16 cellular contexts compared by ENCODE assay signal in the genomic region with DNA sequence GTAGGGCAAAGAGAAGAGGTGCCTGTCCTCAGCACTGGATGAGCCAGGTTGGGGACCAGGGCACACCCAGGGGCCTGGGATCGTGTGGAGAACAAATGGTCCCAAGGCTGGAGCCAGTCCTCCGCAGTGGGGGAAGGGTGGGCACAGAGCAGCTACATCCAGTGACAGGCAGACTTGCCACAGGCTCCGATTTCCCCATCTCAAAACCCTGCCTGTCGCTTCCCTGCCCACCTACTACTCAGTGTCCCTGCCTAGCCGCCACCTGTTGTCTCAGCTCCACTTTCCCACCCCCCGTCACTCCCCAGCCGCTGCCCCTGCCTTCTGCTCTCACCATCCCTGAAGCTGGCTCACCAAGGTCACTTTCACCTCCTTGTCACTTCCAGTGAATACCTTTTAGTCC. TPM values are rescaled to one million over a fixed set of nuclear protein-coding genes. Genes with fewer than 3 reads are reported as not detected.
DNase-seq lines count a peak whose midpoint lies in the region; FAIRE-seq and TF ChIP-seq lines count a peak whose summit lies in the region.
"Had no signal": no experiment of that assay in that cellular context is flagged by ENCODE, and none has a peak within 500 bp of the region (broad histone marks: within the 10 kb centered on the region; RNA-seq: fewer than 3 reads in every experiment).

No MANE protein-coding gene starts in this region.

- H2BK5ac ChIP-seq in H1 (ENCODE audit: low read depth, low read length) = no peak overlapping the region

- H3K27ac Mint-ChIP-seq in CD14-positive monocyte (no peak overlapping the region), osteocyte (ENCODE audit: unreplicated experiment) (no peak overlapping the region)

- no peak overlapping the region for H3K4me2 ChIP-seq in H1 (ENCODE audit: insufficient read depth in 1 of 2, low read depth in 2 of 2, low read length in 2 of 2)
- H3K4me2 ChIP-seq: BLaER1 had no signal

- H3K79me2 ChIP-seq in H1 (ENCODE audit: control insufficient read depth in 1 of 2, insufficient read depth in 2 of 2, low read length in 2 of 2) = no peaks in the 10 kb centered on the region

- H2AFZ ChIP-seq in H1 (ENCODE audit: low read length) = no peak overlapping the region

- TF ChIP-seq EP300 in H1 (IDR thresholded peaks at IDR 0.05; ENCODE audit: borderline replicate concordance in 1 of 2, low read depth in 2 of 2, low read length in 2 of 2) = no peak
- no peak for TF ChIP-seq EP300 in sigmoid colon (IDR thresholded peaks at IDR 0.05)

- H3K4me1 ChIP-seq in H1 (replicated peaks in 1 of 4; ENCODE audit: control insufficient read depth in 3 of 4, insufficient read depth in 4 of 4, low read length in 3 of 4) (0 out of 7 replicates have a peak, but pooled peaks cover 0 to 3% (median 0%) of the 10 kb centered on the region in 4 experiments), sigmoid colon (no peaks in the 10 kb centered on the region)
- H3K4me1 ChIP-seq: BLaER1 had no signal

- H4K91ac ChIP-seq in H1 (replicated peaks; ENCODE audit: insufficient read length, low read length) = peak overlapping the region; percentile 66

- H2BK20ac ChIP-seq in H1 (ENCODE audit: low read length) = no peak overlapping the region

- no peak for TF ChIP-seq CTCF in CD14-positive monocyte (IDR thresholded peaks at IDR 0.05)
- no peak for TF ChIP-seq CTCF in H1 (IDR thresholded peaks at IDR 0.05; ENCODE audit: control extremely low read depth in 1 of 3, insufficient read depth in 1 of 3, low read depth in 1 of 3, low read length in 3 of 3)
- TF ChIP-seq CTCF in sigmoid colon (IDR thresholded peaks at IDR 0.05) = no peak
- TF ChIP-seq CTCF in osteocyte (IDR thresholded peaks at IDR 0.05) = no peak

- H3K27me3 ChIP-seq in H1 (replicated peaks in 1 of 4; ENCODE audit: control insufficient read depth in 3 of 4, extremely low read depth in 1 of 4, insufficient read depth in 3 of 4, low read length in 3 of 4) (no peaks in the 10 kb centered on the region; a peak in 2 of 7 replicates), sigmoid colon (peaks cover 0 to 18% (median 0%) of the 10 kb centered on the region in 3 donors)
- H3K27me3 ChIP-seq: BLaER1 had no signal

- no peaks in the 10 kb centered on the region for H3K4me1 Mint-ChIP-seq in CD14-positive monocyte
- no peaks in the 10 kb centered on the region for H3K4me1 Mint-ChIP-seq in osteocyte (ENCODE audit: unreplicated experiment)
- H3K4me1 Mint-ChIP-seq: CD4-positive, CD25-positive, alpha-beta regulatory T cell had no signal

- no peak for TF ChIP-seq POLR2A in H1 (IDR thresholded peaks at IDR 0.05; ENCODE audit: control extremely low read depth in 1 of 2, low read depth in 2 of 2, low read length in 2 of 2)
- no peak for TF ChIP-seq POLR2A in sigmoid colon (IDR thresholded peaks at IDR 0.05)

- H3K36me3 Mint-ChIP-seq in CD14-positive monocyte = no peaks in the 10 kb centered on the region
- no peaks in the 10 kb centered on the region for H3K36me3 Mint-ChIP-seq in osteocyte (ENCODE audit: unreplicated experiment)
- H3K36me3 Mint-ChIP-seq: CD4-positive, CD25-positive, alpha-beta regulatory T cell had no signal

- 82% methylated on average over 7 of the region's 7 CpGs; no CpG with 5 or more reads in 1 of the 2 experiments for WGBS in H1 (ENCODE audit: extremely low coverage in 1 of 2, insufficient coverage in 1 of 2, insufficient read length in 1 of 2, insufficient replicate concordance in 2 of 2, low coverage in 1 of 2, low lambda C conversion rate in 2 of 2, missing lambda C conversion rate in 1 of 2), 2 experiments
- WGBS in sigmoid colon, 2 donors = 59 to 70% methylated on average over 7 of the region's 7 CpGs

- POLR2A ChIA-PET in H1 (lab: Charles Lee; ENCODE audit: partially characterized antibody) = interaction anchor here (1.3 kb wide), 1 partner anchor 74 kb away, joined by 3 read pairs; no protein-coding TSS in a partner anchor

- no peak overlapping the region for H3K4ac ChIP-seq in H1 (replicated peaks; ENCODE audit: insufficient read length, low read depth, low read length)

- H3K23ac ChIP-seq in H1 (ENCODE audit: insufficient read length) = no peak overlapping the region

- no peak for FAIRE-seq in H1 (lab: Jason Lieb, UNC)
- FAIRE-seq: GM12891, H54 had no signal

- H3K9me3 Mint-ChIP-seq in CD14-positive monocyte (peaks cover 0 to 8% (median 5%) of the 10 kb centered on the region in 7 donors), osteocyte (ENCODE audit: unreplicated experiment) (no peaks in the 10 kb centered on the region)

- DNase-seq in activated CD8-positive, alpha-beta memory T cell treated with anti-CD3 and anti-CD28 coated beads, Interleukin-2, amount 50 U/mL, for 48 hours = peak; percentile 42
- no peak for DNase-seq in activated CD8-positive, alpha-beta memory T cell treated with anti-CD3 and anti-CD28 coated beads, Interleukin-2, amount 50 U/mL, for 4 hours
- peak; percentile 43 for DNase-seq in CD14-positive monocyte (ENCODE audit: low spot score)
- DNase-seq in H1 (ENCODE audit: low read depth in 1 of 2, low spot score in 2 of 2) = no peak
- DNase-seq in sigmoid colon = peak; percentile 39
- no peak for DNase-seq in osteocyte (ENCODE audit: extremely low spot score, unreplicated experiment)
- no peak for DNase-seq in D341Med (ENCODE audit: low spot score)
- DNase-seq: 8988T; AML-193; CD4-positive, CD25-positive, alpha-beta regulatory T cell; DMS 273 treated with DMSO at 0.1 percent for 48 hours; DMS79 had no signal

- H4K20me1 ChIP-seq in H1 (replicated peaks in 1 of 2; ENCODE audit: control insufficient read depth in 1 of 2, insufficient read depth in 2 of 2, low read length in 2 of 2) = no peaks in the 10 kb centered on the region
- H4K20me1 ChIP-seq: BLaER1 had no signal

- no peak overlapping the region for H4K5ac ChIP-seq in H1 (ENCODE audit: insufficient read length, low read depth, low read length)

- H2BK15ac ChIP-seq in H1 (ENCODE audit: low read length) = no peak overlapping the region

- H3K9ac ChIP-seq in H1 (replicated peaks in 1 of 4; ENCODE audit: extremely low read depth in 1 of 4, low read depth in 3 of 4, low read length in 3 of 4) = no peak overlapping the region
- H3K9ac ChIP-seq: BLaER1 had no signal

- H3K23me2 ChIP-seq in H1 (ENCODE audit: low read depth, low read length) = no peaks in the 10 kb centered on the region

- intact Hi-C loops in CD14-positive monocyte (cut with micrococcal nuclease) (no loop called here), sigmoid colon (cut with DNase I) (no loop called here)

- peaks cover 9 to 18% of the 10 kb centered on the region in 2 experiments; a peak in 3 of 4 replicates for H3K9me3 ChIP-seq in H1 (ENCODE audit: insufficient read depth in 2 of 2, low read depth in 1 of 2, low read length in 1 of 2)
- no peaks in the 10 kb centered on the region for H3K9me3 ChIP-seq in sigmoid colon

- no peak overlapping the region; the same call in 1 of the 2 replicates for H3K18ac ChIP-seq in H1 (ENCODE audit: extremely low read depth, low read length)

- no peak overlapping the region for H2AK5ac ChIP-seq in H1 (ENCODE audit: low read depth, low read length)

- no peaks in the 10 kb centered on the region for H3K36me3 ChIP-seq in H1 (ENCODE audit: control insufficient read depth in 2 of 4, insufficient read depth in 4 of 4, low read length in 3 of 4)
- H3K36me3 ChIP-seq in sigmoid colon = no peaks in the 10 kb centered on the region
- H3K36me3 ChIP-seq: BLaER1 had no signal

- H2BK12ac ChIP-seq in H1 (ENCODE audit: low read depth, low read length) = no peak overlapping the region

- H4K8ac ChIP-seq in H1 (ENCODE audit: extremely low read depth, insufficient read depth, low read length) = no peak overlapping the region; the same call in 1 of the 2 replicates

- no peak overlapping the region for H3K56ac ChIP-seq in H1 (replicated peaks; ENCODE audit: insufficient read length, low read depth, low read length)

- H3K27ac ChIP-seq in H1 (ENCODE audit: low read depth, low read length) (no peak overlapping the region), sigmoid colon (no peak overlapping the region)
- H3K27ac ChIP-seq: BLaER1, HL-60 had no signal

- CTCF ChIA-PET in H1 (lab: Charles Lee; ENCODE audit: partially characterized antibody) = interaction anchor here (0.7 to 2.1 kb wide), 11 partner anchors 10 to 134 kb away, joined by 3 to 14 read pairs (median 4); no protein-coding TSS in a partner anchor

- H3K4me3 Mint-ChIP-seq in CD14-positive monocyte (no peak overlapping the region), osteocyte (ENCODE audit: unreplicated experiment) (no peak overlapping the region)
- H3K4me3 Mint-ChIP-seq: CD4-positive, CD25-positive, alpha-beta regulatory T cell had no signal

- no peak overlapping the region for H2BK120ac ChIP-seq in H1 (replicated peaks; ENCODE audit: low read depth, low read length)

- peaks cover 7 to 20% (median 14%) of the 10 kb centered on the region in 3 donors for H3K27me3 Mint-ChIP-seq in CD14-positive monocyte (ENCODE audit: low read depth in 3 of 3)
- peaks cover 49% of the 10 kb centered on the region for H3K27me3 Mint-ChIP-seq in osteocyte (ENCODE audit: unreplicated experiment)

- H3K14ac ChIP-seq in H1 (ENCODE audit: insufficient read length) = no peak overlapping the region

- no peak for TF ChIP-seq RAD21 in H1 (IDR thresholded peaks at IDR 0.05 in 1 of 2, conservative IDR thresholded peaks at IDR 0.05 in 1 of 2; ENCODE audit: low read depth in 2 of 2, low read length in 2 of 2)

- no peaks in the 10 kb centered on the region for H3K79me1 ChIP-seq in H1 (ENCODE audit: low read depth, low read length)

- H3K4me3 ChIP-seq in H1 (ENCODE audit: extremely low read depth in 1 of 4, insufficient read depth in 2 of 4, low read depth in 3 of 4, low read length in 4 of 4) = no peak overlapping the region
- H3K4me3 ChIP-seq in sigmoid colon = no peak overlapping the region
- H3K4me3 ChIP-seq: BLaER1 had no signal

RNA-seq across cellular contexts. Expression of a gene that starts 13.9 kb away (rescaled TPM):
- polyA plus RNA-seq in CD14-positive monocyte (1 to 10 TPM; 2.3 to 3.2 TPM), H1 (2011; rRNA removed) (49.4 and 60.4 TPM in 2 replicates), sigmoid colon (1 to 10 TPM; 1.9 to 7.4 (median 6.0) TPM)
- 12.2 and 14.1 TPM in 2 replicates for total RNA-seq in H1 (2021; fragmentation: NEBNext Ultra II Directional; extraction: Animal tissue kit (Norgen Biotek cat#: 25700))
- polyA plus RNA-seq in H1 (2011; cell fraction: cytosol; rRNA removed) = 29.2 TPM
- polyA plus RNA-seq in H1 (2011; cell fraction: nucleus; rRNA removed) = 23.2 TPM
- polyA plus RNA-seq in H1 (2012, experiment 1 of 2) = 9.7 to 24.6 TPM (median 19.1 TPM) in 4 replicates
- 20.1 TPM for polyA plus RNA-seq in H1 (2012, experiment 2 of 2)
- 15.4 TPM for polyA plus RNA-seq in H1 (2013, experiment 1 of 2)
- polyA plus RNA-seq in H1 (2013, experiment 2 of 2) = 15.5 TPM
- polyA minus RNA-seq in H1 (2011; rRNA and poly(A)+ RNA removed) = 3.8 and 8.2 TPM in 2 replicates
- polyA minus RNA-seq in H1 (2011; cell fraction: cytosol; rRNA and poly(A)+ RNA removed) = 6.1 TPM
- 7.1 TPM for polyA minus RNA-seq in H1 (2011; cell fraction: nucleus; rRNA and poly(A)+ RNA removed)
- total RNA-seq in sigmoid colon (1 to 10 TPM in 1 of 4 donors, not detected in 3; 2.5 TPM), osteocyte (0.86 and 1.0 TPM in 2 replicates)

RNA-seq across cellular contexts. Expression of a gene that starts 52.8 kb away (rescaled TPM):
- polyA plus RNA-seq in CD14-positive monocyte (not detected), H1 (2011; rRNA removed) (4.2 and 5.4 TPM in 2 replicates), sigmoid colon (1 to 10 TPM; 1.6 to 4.6 (median 4.2) TPM)
- 1.2 and 1.5 TPM in 2 replicates for total RNA-seq in H1 (2021; fragmentation: NEBNext Ultra II Directional; extraction: Animal tissue kit (Norgen Biotek cat#: 25700))
- 1.8 TPM for polyA plus RNA-seq in H1 (2011; cell fraction: cytosol; rRNA removed)
- 2.7 TPM for polyA plus RNA-seq in H1 (2011; cell fraction: nucleus; rRNA removed)
- polyA plus RNA-seq in H1 (2012, experiment 1 of 2) = 1.1 to 3.0 TPM (median 1.6 TPM) in 4 replicates
- 1.2 TPM for polyA plus RNA-seq in H1 (2012, experiment 2 of 2)
- 1.5 TPM for polyA plus RNA-seq in H1 (2013, experiment 1 of 2)
- polyA plus RNA-seq in H1 (2013, experiment 2 of 2) = 1.6 TPM
- polyA minus RNA-seq in H1 (2011; rRNA and poly(A)+ RNA removed) = 0.90 and 1.2 TPM in 2 replicates
- polyA minus RNA-seq in H1 (2011; cell fraction: cytosol; rRNA and poly(A)+ RNA removed) = 1.1 TPM
- 0.30 TPM for polyA minus RNA-seq in H1 (2011; cell fraction: nucleus; rRNA and poly(A)+ RNA removed)
- total RNA-seq in sigmoid colon (10 to 100 TPM in 1 of 4 donors, 1 to 10 TPM in 3; 3.0 to 12.9 (median 7.5) TPM), osteocyte (0.18 TPM in 1 of 2 replicates, not detected in the other)
- total RNA-seq: CD4-positive, CD25-positive, alpha-beta regulatory T cell had no signal
- polyA plus RNA-seq: CD4-positive, CD25-positive, alpha-beta regulatory T cell had no signal

Comparison
In these comparisons a context has a peak if more than half of its experiments do, and no peak if none do; other contexts are left out.
1. DNase-seq: peak in activated CD8-positive, alpha-beta memory T cell treated with anti-CD3 and anti-CD28 coated beads, Interleukin-2, amount 50 U/mL, for 48 hours (single experiment), CD14-positive monocyte (single experiment) and sigmoid colon (single experiment); none in activated CD8-positive, alpha-beta memory T cell treated with anti-CD3 and anti-CD28 coated beads, Interleukin-2, amount 50 U/mL, for 4 hours (single experiment), H1 (0 of 2), osteocyte (single experiment) and D341Med (single experiment).